Comparison of ENCODE assay signal across 8 cellular contexts in genomic region chr3:194871864-194872668, GRCh38.
DNase-seq lines count a peak whose midpoint lies in the region; ATAC-seq and TF ChIP-seq lines count a peak whose summit lies in the region.

No MANE protein-coding gene starts in this region.

- no peak overlapping the region for H3K9ac ChIP-seq in BLaER1

- ATAC-seq in activated CD4-positive, CD25-positive, alpha-beta regulatory T cell treated with anti-CD3 and anti-CD28 coated beads, Interleukin-2, amount 50 U/mL, for 24 hours, result no peak

- no peak for TF ChIP-seq CTCF in chondrocyte (IDR thresholded peaks at IDR 0.05)

- H3K4me1 Mint-ChIP-seq in chondrocyte (ENCODE audit: low read depth), result peaks cover 27% of the 10 kb centered on the region

- H3K27ac ChIP-seq in BLaER1, result 0 out of 2 replicates have a peak overlapping the region, but pooled peaks have one; percentile 24

- DNase-seq in LHCN-M2 (ENCODE audit: low read depth) (peak; percentile 80), chondrocyte (ENCODE audit: low spot score) (no peak), mesenteric fat pad (ENCODE audit: low spot score) (peak; percentile 82), DMS79 (lab: John Stamatoyannopoulos, UW) (no peak)
- DNase-seq in activated CD4-positive, CD25-positive, alpha-beta regulatory T cell treated with anti-CD3 and anti-CD28 coated beads, Interleukin-2, amount 50 U/mL, for 72 hours, result no peak
- no peak for DNase-seq in activated effector memory CD4-positive, alpha-beta T cell treated with anti-CD3 and anti-CD28 coated beads, Interleukin-2, amount 50 U/mL, for 16 hours

- H3K36me3 Mint-ChIP-seq in chondrocyte (ENCODE audit: low read depth), result peaks cover 2% of the 10 kb centered on the region

- H3K4me3 Mint-ChIP-seq in chondrocyte (ENCODE audit: unreplicated experiment), result peak overlapping the region; percentile 31

- H3K36me3 ChIP-seq in BLaER1, result no peaks in the 10 kb centered on the region

- peaks cover 37% of the 10 kb centered on the region for H3K4me1 ChIP-seq in BLaER1

- peaks cover 2% of the 10 kb centered on the region for H3K9me3 Mint-ChIP-seq in chondrocyte (ENCODE audit: low read depth)

- no peaks in the 10 kb centered on the region for H4K20me1 ChIP-seq in BLaER1

- no peaks in the 10 kb centered on the region for H3K27me3 Mint-ChIP-seq in chondrocyte (ENCODE audit: low read depth)

- H3K9me3 ChIP-seq in BLaER1, result no peaks in the 10 kb centered on the region

- no peak overlapping the region for H3K4me3 ChIP-seq in BLaER1

- peak overlapping the region; percentile 89 for H3K27ac Mint-ChIP-seq in chondrocyte (ENCODE audit: unreplicated experiment)

- peak overlapping the region; percentile 20 for H3K4me2 ChIP-seq in BLaER1

- H3K27me3 ChIP-seq in BLaER1, result no peaks in the 10 kb centered on the region

Comparison
In these comparisons a context has a peak if more than half of its experiments do, and no peak if none do; other contexts are left out.
1. DNase-seq: peak in LHCN-M2 (single experiment) and mesenteric fat pad (single experiment); none in chondrocyte (single experiment), activated CD4-positive, CD25-positive, alpha-beta regulatory T cell treated with anti-CD3 and anti-CD28 coated beads, Interleukin-2, amount 50 U/mL, for 72 hours (single experiment), DMS79 (single experiment) and activated effector memory CD4-positive, alpha-beta T cell treated with anti-CD3 and anti-CD28 coated beads, Interleukin-2, amount 50 U/mL, for 16 hours (single experiment).